Comparison of ENCODE assay signal across 18 cellular contexts in the genomic region with DNA sequence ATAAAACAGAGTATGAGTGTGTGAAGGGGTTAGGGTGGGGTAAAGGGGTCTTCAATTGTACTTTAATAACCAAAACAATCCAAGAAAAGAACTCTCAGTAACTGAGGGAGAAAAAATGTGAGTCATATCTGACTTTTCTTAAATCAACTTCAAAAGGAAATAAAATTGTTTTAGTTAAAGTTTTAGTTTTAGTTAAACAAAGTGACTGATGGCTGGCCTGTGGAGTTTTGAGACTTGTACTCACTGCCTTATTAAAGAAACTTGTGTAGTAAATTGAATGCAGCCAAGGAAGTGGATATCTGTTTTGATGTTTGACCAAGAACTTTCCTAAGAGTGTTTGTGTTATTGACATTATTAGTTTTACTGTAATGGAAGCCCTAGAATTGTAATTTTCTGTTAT.
DNase-seq lines count a peak whose midpoint lies in the region; ATAC-seq and TF ChIP-seq lines count a peak whose summit lies in the region.
"Had no signal": no experiment of that assay in that cellular context is flagged by ENCODE, and none has a peak within 500 bp of the region (broad histone marks: within the 10 kb centered on the region; RNA-seq: fewer than 3 reads in every experiment).

No MANE protein-coding gene starts in this region.

- H3K14ac ChIP-seq in IMR-90 (replicated peaks; ENCODE audit: low read depth, low read length) (peak overlapping the region; percentile 82), mesenchymal stem cell (ENCODE audit: low read length in 2 of 2) (no peak overlapping the region)

- H3K4ac ChIP-seq in IMR-90 (ENCODE audit: low read depth, low read length) (peak overlapping the region; percentile 43; the same call in 1 of the 2 replicates), mesenchymal stem cell (ENCODE audit: low read depth in 1 of 2, low read length in 2 of 2) (no peak overlapping the region)

- dilution Hi-C loops in IMR-90 (cut with HindIII; ENCODE audit: low sequenced_read_pairs, unreplicated experiment) = no loop called here

- H3K9me3 ChIP-seq in IMR-90 (ENCODE audit: control insufficient read depth, insufficient read depth, low read length) (peaks cover 6% of the 10 kb centered on the region; the same call in 1 of the 2 replicates), mesenchymal stem cell (ENCODE audit: control insufficient read depth, low read length) (peaks cover 3% of the 10 kb centered on the region)

- TF ChIP-seq CTCF in IMR-90 (conservative IDR thresholded peaks at IDR 0.05; ENCODE audit: low read depth, low read length) = no peak
- no peak for TF ChIP-seq CTCF in astrocyte of the spinal cord (IDR thresholded peaks at IDR 0.05; ENCODE audit: low read depth, low read length)

- H3K9ac ChIP-seq in IMR-90 (ENCODE audit: low read depth, low read length) (no peak overlapping the region), mesenchymal stem cell (ENCODE audit: low read length) (no peak overlapping the region)
- H3K9ac ChIP-seq: BLaER1 treated with 17β-estradiol and CSF1 and Interleukin-3, amounts not matched to agents 10 nM and 100 nM had no signal

- intact Hi-C loops in IMR-90 (cut with micrococcal nuclease) = loop anchor here (5.0 kb wide), 1 partner anchor 89 kb away; no protein-coding TSS in a partner anchor

- H3K27ac ChIP-seq in IMR-90 (ENCODE audit: insufficient read depth, low read length) (peak overlapping the region; percentile 27; the same call in 1 of the 2 replicates), mesenchymal stem cell (ENCODE audit: low read length, poor library complexity, severe bottlenecking) (no peak overlapping the region)
- H3K27ac ChIP-seq: BLaER1 treated with 17β-estradiol and CSF1 and Interleukin-3, amounts not matched to agents 10 nM and 100 nM had no signal

- H4K20me1 ChIP-seq in IMR-90 (ENCODE audit: insufficient read depth, low read length) = no peaks in the 10 kb centered on the region; the same call in 1 of the 2 replicates
- H4K20me1 ChIP-seq: BLaER1 treated with 17β-estradiol and CSF1 and Interleukin-3, amounts not matched to agents 10 nM and 100 nM had no signal

- in situ Hi-C loops in IMR-90 (cut with MboI; ENCODE audit: low sequenced_read_pairs) = no loop called here
- in situ Hi-C loops in astrocyte of the spinal cord (cut with HindIII; ENCODE audit: low sequenced_read_pairs) = no loop called here

- peak overlapping the region; percentile 93 for H2BK5ac ChIP-seq in IMR-90 (ENCODE audit: low read depth, low read length, poor library complexity, severe bottlenecking)
- H2BK5ac ChIP-seq in mesenchymal stem cell (ENCODE audit: low read depth, low read length, poor library complexity, severe bottlenecking) = no peak overlapping the region

- H2BK120ac ChIP-seq in IMR-90 (ENCODE audit: low read depth, low read length) (peak overlapping the region; percentile 74), mesenchymal stem cell (ENCODE audit: low read depth, low read length) (no peak overlapping the region)

- H3K4me1 ChIP-seq in IMR-90 (ENCODE audit: control insufficient read depth, insufficient read depth, low read length) = no peaks in the 10 kb centered on the region; the same call in 1 of the 2 replicates
- H3K4me1 ChIP-seq in mesenchymal stem cell (ENCODE audit: control insufficient read depth, insufficient read depth, low read depth, low read length) = peaks cover 1% of the 10 kb centered on the region
- H3K4me1 ChIP-seq: BLaER1 treated with 17β-estradiol and CSF1 and Interleukin-3, amounts not matched to agents 10 nM and 100 nM had no signal

- CTCF ChIA-PET in IMR-90 (lab: Yijun Ruan, JAX) = no interaction called here

- peak overlapping the region; percentile 41; the same call in 1 of the 2 replicates for H3K56ac ChIP-seq in IMR-90 (ENCODE audit: extremely low read depth, insufficient read depth, low read length)

- H3K4me3 ChIP-seq in IMR-90 (ENCODE audit: insufficient read depth, low read depth, low read length) (no peak overlapping the region), astrocyte of the spinal cord (ENCODE audit: low read depth, low read length) (no peak overlapping the region), mesenchymal stem cell (ENCODE audit: insufficient read depth in 1 of 2, low read depth in 1 of 2, low read length in 2 of 2) (no peak overlapping the region)
- H3K4me3 ChIP-seq: BLaER1 treated with 17β-estradiol and CSF1 and Interleukin-3, amounts not matched to agents 10 nM and 100 nM; GM12878 had no signal

- ATAC-seq in IMR-90 (ENCODE audit: low read depth) = peak; percentile 78
- ATAC-seq in HG03432 (IDR thresholded peaks at IDR 0.05; ENCODE audit: unreplicated experiment) = no peak
- no peak for ATAC-seq in HG02642 (IDR thresholded peaks at IDR 0.05; ENCODE audit: poor library complexity, unreplicated experiment)
- ATAC-seq: CD8-positive, alpha-beta T cell; GM12878; HCT116; HepG2 had no signal

- H2BK15ac ChIP-seq in IMR-90 (ENCODE audit: low read depth, low read length) = peak overlapping the region; percentile 45; the same call in 1 of the 3 replicates
- no peak overlapping the region for H2BK15ac ChIP-seq in mesenchymal stem cell (ENCODE audit: low read depth, poor library complexity, severe bottlenecking)

- no peak overlapping the region for H2BK12ac ChIP-seq in mesenchymal stem cell (ENCODE audit: low read length in 2 of 2)

- BruUV-seq in IMR-90 (replicated peaks; lab: Mats Ljungman, UMichigan) = no TSS peak

- no peak overlapping the region for H2AK9ac ChIP-seq in IMR-90 (replicated peaks; ENCODE audit: low read depth, low read length, poor library complexity)

- no peak for TF ChIP-seq POLR2A in IMR-90 (IDR thresholded peaks at IDR 0.05; ENCODE audit: low read depth, low read length)

- H2AFZ ChIP-seq in IMR-90 (replicated peaks; ENCODE audit: low read length, poor library complexity) = no peak overlapping the region
- no peak overlapping the region for H2AFZ ChIP-seq in mesenchymal stem cell (ENCODE audit: low read depth, low read length)

- H4K91ac ChIP-seq in IMR-90 (ENCODE audit: insufficient read depth, low read depth, low read length) (no peak overlapping the region), mesenchymal stem cell (ENCODE audit: low read length) (no peak overlapping the region)

- peak overlapping the region; percentile 22; the same call in 1 of the 2 replicates for H4K5ac ChIP-seq in IMR-90 (ENCODE audit: low read depth, low read length)

- H2AK5ac ChIP-seq in IMR-90 (ENCODE audit: low read depth, low read length) (no peak overlapping the region), mesenchymal stem cell (ENCODE audit: low read length, severe bottlenecking) (no peak overlapping the region)

- H3K36me3 ChIP-seq in IMR-90 (ENCODE audit: control insufficient read depth, insufficient read depth, low read length) (no peaks in the 10 kb centered on the region), mesenchymal stem cell (ENCODE audit: control insufficient read depth in 1 of 2, insufficient read depth in 2 of 2, low read depth in 1 of 2, low read length in 2 of 2) (no peaks in the 10 kb centered on the region)
- H3K36me3 ChIP-seq: BLaER1 treated with 17β-estradiol and CSF1 and Interleukin-3, amounts not matched to agents 10 nM and 100 nM had no signal

- H4K8ac ChIP-seq in IMR-90 (ENCODE audit: low read depth in 2 of 2, low read length in 2 of 2) = peak overlapping the region in 1 of 2 experiments; percentile 75; a peak in 1 of 4 replicates
- H4K8ac ChIP-seq in mesenchymal stem cell (ENCODE audit: low read length) = no peak overlapping the region

- DNase-seq in IMR-90 (peak; percentile 44), astrocyte of the spinal cord (ENCODE audit: low read depth, low spot score) (peak; percentile 20), mesenchymal stem cell (peak; percentile 16), NCI-H1092 (lab: John Stamatoyannopoulos, UW) (no peak)
- DNase-seq: CD8-positive, alpha-beta T cell; DMS 273 treated with DMSO at 0.1 percent for 48 hours; DMS53; DND-41; EL; GOT3; H7; HFFc6 had no signal

- H3K27me3 ChIP-seq in IMR-90 (ENCODE audit: control insufficient read depth, insufficient read depth, low read length) (no peaks in the 10 kb centered on the region), mesenchymal stem cell (ENCODE audit: control insufficient read depth in 1 of 2, insufficient read depth in 1 of 2, low read length in 2 of 2) (no peaks in the 10 kb centered on the region)
- H3K27me3 ChIP-seq: BLaER1 treated with 17β-estradiol and CSF1 and Interleukin-3, amounts not matched to agents 10 nM and 100 nM had no signal

- H3K9me1 ChIP-seq in IMR-90 (ENCODE audit: insufficient read depth, low read length) = no peaks in the 10 kb centered on the region

- H3K4me2 ChIP-seq in IMR-90 (ENCODE audit: low read depth, low read length) = no peak overlapping the region
- no peak overlapping the region for H3K4me2 ChIP-seq in mesenchymal stem cell (ENCODE audit: low read length, poor library complexity, severe bottlenecking)
- H3K4me2 ChIP-seq: BLaER1 treated with 17β-estradiol and CSF1 and Interleukin-3, amounts not matched to agents 10 nM and 100 nM had no signal

- TF ChIP-seq RAD21 in IMR-90 (IDR thresholded peaks at IDR 0.05; ENCODE audit: low read length) = no peak

- H3K23ac ChIP-seq in IMR-90 (ENCODE audit: low read depth, low read length) = peak overlapping the region; percentile 82; the same call in 1 of the 2 replicates
- no peak overlapping the region for H3K23ac ChIP-seq in mesenchymal stem cell (ENCODE audit: low read length in 2 of 2)

- peak overlapping the region; percentile 61 for H2BK20ac ChIP-seq in IMR-90 (ENCODE audit: low read depth, low read length)

- POLR2A ChIA-PET in IMR-90 (lab: Charles Lee; ENCODE audit: unreplicated experiment) = no interaction called here

- H3K79me1 ChIP-seq in IMR-90 (ENCODE audit: low read depth in 1 of 2, low read length in 2 of 2) (no peaks in the 10 kb centered on the region), mesenchymal stem cell (replicated peaks; ENCODE audit: low read length, poor library complexity, severe bottlenecking) (no peaks in the 10 kb centered on the region)

- H3K18ac ChIP-seq in IMR-90 (ENCODE audit: low read depth, low read length) (peak overlapping the region; percentile 63; the same call in 1 of the 2 replicates), mesenchymal stem cell (ENCODE audit: low read depth in 1 of 2, low read length in 2 of 2) (no peak overlapping the region)

TF ChIP-seq in IMR-90, 13 proteins besides CTCF, POLR2A, EP300 and RAD21 (continues in another document):
- TF ChIP-seq MXI1 (IDR thresholded peaks at IDR 0.05; ENCODE audit: borderline replicate concordance, low read depth, low read length) (no peak), CHD1 (IDR thresholded peaks at IDR 0.05; ENCODE audit: low read depth, low read length) (no peak), MAFK (IDR thresholded peaks at IDR 0.05; ENCODE audit: low read depth, low read length) (no peak), BHLHE40 (IDR thresholded peaks at IDR 0.05; ENCODE audit: low read depth, low read length) (no peak)
- TF ChIP-seq, protein P1, sequence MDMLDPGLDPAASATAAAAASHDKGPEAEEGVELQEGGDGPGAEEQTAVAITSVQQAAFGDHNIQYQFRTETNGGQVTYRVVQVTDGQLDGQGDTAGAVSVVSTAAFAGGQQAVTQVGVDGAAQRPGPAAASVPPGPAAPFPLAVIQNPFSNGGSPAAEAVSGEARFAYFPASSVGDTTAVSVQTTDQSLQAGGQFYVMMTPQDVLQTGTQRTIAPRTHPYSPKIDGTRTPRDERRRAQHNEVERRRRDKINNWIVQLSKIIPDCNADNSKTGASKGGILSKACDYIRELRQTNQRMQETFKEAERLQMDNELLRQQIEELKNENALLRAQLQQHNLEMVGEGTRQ (IDR thresholded peaks at IDR 0.05; ENCODE audit: low read depth, low read length) = no peak
